In the genomic region with DNA sequence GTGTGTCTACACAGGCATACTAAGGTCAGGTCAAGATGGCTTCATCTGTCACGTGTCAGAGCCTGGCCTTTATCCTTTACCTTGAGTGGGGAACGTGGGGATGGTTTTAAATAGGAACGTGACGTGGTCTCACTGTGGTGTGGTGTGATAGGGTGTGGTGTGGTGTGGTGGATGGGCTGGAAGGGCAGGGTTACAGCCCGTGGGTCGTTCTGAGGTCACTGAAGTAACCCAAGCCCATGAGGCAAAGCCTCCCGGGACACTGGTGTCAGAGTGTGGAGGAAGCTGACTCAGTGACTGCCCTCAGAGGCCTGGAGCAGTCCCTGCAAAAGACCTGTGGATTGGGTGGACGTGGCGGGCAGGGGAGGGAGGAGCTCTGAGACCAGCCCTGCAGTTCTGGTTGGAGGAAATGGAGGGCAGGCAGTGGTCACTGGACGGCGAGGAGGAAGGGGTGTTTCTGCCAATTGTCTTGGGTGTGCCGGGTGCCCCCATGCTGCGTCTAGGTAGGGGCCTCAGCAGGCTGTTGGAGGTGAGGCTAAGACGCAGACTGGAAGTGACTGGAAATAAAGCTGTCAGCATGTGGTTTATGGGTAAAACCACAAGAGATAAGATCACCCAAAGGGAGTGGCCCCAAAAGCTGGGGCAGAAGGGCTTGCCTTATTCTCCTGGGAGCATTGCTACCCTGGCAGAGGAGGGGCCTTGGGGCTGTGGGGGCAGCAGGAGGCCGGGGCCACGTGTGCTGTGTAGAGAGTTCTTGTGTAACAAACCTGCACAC, we compare ENCODE assay signal across 8 cellular contexts.
DNase-seq lines count a peak whose midpoint lies in the region; ATAC-seq lines count a peak whose summit lies in the region.

No MANE protein-coding gene starts in this region.

- peaks cover 5% of the 10 kb centered on the region for H3K4me1 ChIP-seq in mesendoderm (ENCODE audit: control insufficient read depth, low read depth, low read length)

- H3K18ac ChIP-seq in mesendoderm (ENCODE audit: low read length), result no peak overlapping the region

- no peaks in the 10 kb centered on the region for H3K36me3 ChIP-seq in mesendoderm (ENCODE audit: control insufficient read depth, insufficient read depth, low read length)

- H3K79me2 ChIP-seq in mesendoderm (ENCODE audit: control insufficient read depth, insufficient read depth, low read length), result no peaks in the 10 kb centered on the region

- no peak overlapping the region for H4K5ac ChIP-seq in mesendoderm (ENCODE audit: low read length)

- H3K23ac ChIP-seq in mesendoderm (ENCODE audit: low read length), result peak overlapping the region; percentile 20

- H2BK15ac ChIP-seq in mesendoderm (replicated peaks; ENCODE audit: low read depth), result no peak overlapping the region

- no CpG with 5 or more reads among the region's 16 CpGs for WGBS in mesendoderm (ENCODE audit: extremely low coverage, insufficient coverage, low lambda C conversion rate)

- no peak overlapping the region for H2BK5ac ChIP-seq in mesendoderm (ENCODE audit: low read length)

- no peak overlapping the region for H3K4ac ChIP-seq in mesendoderm (ENCODE audit: low read depth, low read length)

- H3K4me3 ChIP-seq in mesendoderm (ENCODE audit: low read length), result no peak overlapping the region

- DNase-seq in GM19238 (ENCODE audit: insufficient read length, low spot score) (peak; percentile 33), T follicular helper cell (ENCODE audit: low read depth) (peak; percentile 43), mesendoderm (no peak), hippocampal formation (lab: John Stamatoyannopoulos, UW) (no peak), mesenteric fat pad (ENCODE audit: low spot score) (no peak)
- peak; percentile 70 for DNase-seq in activated naive CD8-positive, alpha-beta T cell treated with anti-CD3 and anti-CD28 coated beads, Interleukin-2, amount 10 ng/mL, durations not matched to agents 7 days and 5 days
- DNase-seq in stimulated activated naive CD8-positive, alpha-beta T cell treated with anti-CD3 and anti-CD28 coated beads, Interleukin-15, Interleukin-2, amounts not matched to agents 100 U/mL and 50 U/mL, for 24 hours, result peak; percentile 73

- H3K4me3 Mint-ChIP-seq in activated naive CD8-positive, alpha-beta T cell treated with anti-CD3 and anti-CD28 coated beads, Interleukin-2, amount 10 ng/mL, durations not matched to agents 7 days and 5 days, result peak overlapping the region; percentile 58

- H3K36me3 Mint-ChIP-seq in activated naive CD8-positive, alpha-beta T cell treated with anti-CD3 and anti-CD28 coated beads, Interleukin-2, amount 10 ng/mL, durations not matched to agents 7 days and 5 days, result no peaks in the 10 kb centered on the region

- H3K9me3 Mint-ChIP-seq in activated naive CD8-positive, alpha-beta T cell treated with anti-CD3 and anti-CD28 coated beads, Interleukin-2, amount 10 ng/mL, durations not matched to agents 7 days and 5 days, result no peaks in the 10 kb centered on the region

- H4K8ac ChIP-seq in mesendoderm (ENCODE audit: low read depth, low read length), result no peak overlapping the region

- H3K56ac ChIP-seq in mesendoderm (ENCODE audit: low read length), result no peak overlapping the region

- peak overlapping the region; percentile 5 for H2AK5ac ChIP-seq in mesendoderm (ENCODE audit: low read length)

- H3K4me2 ChIP-seq in mesendoderm (ENCODE audit: low read length), result no peak overlapping the region

- no peak overlapping the region for H3K9ac ChIP-seq in mesendoderm (ENCODE audit: low read length)

- H3K79me1 ChIP-seq in mesendoderm (ENCODE audit: low read length), result no peaks in the 10 kb centered on the region

- no peak overlapping the region for H2BK120ac ChIP-seq in mesendoderm (ENCODE audit: low read depth, low read length)

- H3K27ac ChIP-seq in mesendoderm (ENCODE audit: low read depth, low read length), result no peak overlapping the region

- peak; percentile 60 for ATAC-seq in HG03342 (IDR thresholded peaks at IDR 0.05; ENCODE audit: unreplicated experiment)
- ATAC-seq in activated naive CD8-positive, alpha-beta T cell treated with anti-CD3 and anti-CD28 coated beads, Interleukin-2, amount 10 ng/mL, durations not matched to agents 7 days and 5 days (ENCODE audit: low read depth), result peak; percentile 78
- peak; percentile 78 for ATAC-seq in stimulated activated naive CD8-positive, alpha-beta T cell treated with anti-CD3 and anti-CD28 coated beads, Interleukin-15, Interleukin-2, amounts not matched to agents 100 U/mL and 50 U/mL, for 24 hours

- POLR2A ChIA-PET in activated naive CD8-positive, alpha-beta T cell treated with anti-CD3 and anti-CD28 coated beads, Interleukin-2, amount 10 ng/mL, durations not matched to agents 7 days and 5 days (lab: Charles Lee), result interaction anchor here (1.6 kb wide), 1 partner anchor 182 kb away, joined by 4 read pairs; no protein-coding TSS in a partner anchor

- peak overlapping the region; percentile 73 for H3K27ac Mint-ChIP-seq in activated naive CD8-positive, alpha-beta T cell treated with anti-CD3 and anti-CD28 coated beads, Interleukin-2, amount 10 ng/mL, durations not matched to agents 7 days and 5 days

- no peaks in the 10 kb centered on the region for H3K27me3 ChIP-seq in mesendoderm (ENCODE audit: insufficient read depth, low read length, poor library complexity)

- H3K27me3 Mint-ChIP-seq in activated naive CD8-positive, alpha-beta T cell treated with anti-CD3 and anti-CD28 coated beads, Interleukin-2, amount 10 ng/mL, durations not matched to agents 7 days and 5 days, result peaks cover 76% of the 10 kb centered on the region

- peaks cover 45% of the 10 kb centered on the region for H3K4me1 Mint-ChIP-seq in activated naive CD8-positive, alpha-beta T cell treated with anti-CD3 and anti-CD28 coated beads, Interleukin-2, amount 10 ng/mL, durations not matched to agents 7 days and 5 days

Comparison
In these comparisons a context has a peak if more than half of its experiments do, and no peak if none do; other contexts are left out.
1. DNase-seq: peak in GM19238 (single experiment), T follicular helper cell (single experiment), activated naive CD8-positive, alpha-beta T cell treated with anti-CD3 and anti-CD28 coated beads, Interleukin-2, amount 10 ng/mL, durations not matched to agents 7 days and 5 days (single experiment) and stimulated activated naive CD8-positive, alpha-beta T cell treated with anti-CD3 and anti-CD28 coated beads, Interleukin-15, Interleukin-2, amounts not matched to agents 100 U/mL and 50 U/mL, for 24 hours (single experiment); none in mesendoderm (single experiment), hippocampal formation (0 of 2) and mesenteric fat pad (single experiment).
2. Peak in every context shown above with its lines, with median percentiles within 50 percentile points of each other: ATAC-seq.